23 cellular contexts compared by ENCODE assay signal in the genomic region with DNA sequence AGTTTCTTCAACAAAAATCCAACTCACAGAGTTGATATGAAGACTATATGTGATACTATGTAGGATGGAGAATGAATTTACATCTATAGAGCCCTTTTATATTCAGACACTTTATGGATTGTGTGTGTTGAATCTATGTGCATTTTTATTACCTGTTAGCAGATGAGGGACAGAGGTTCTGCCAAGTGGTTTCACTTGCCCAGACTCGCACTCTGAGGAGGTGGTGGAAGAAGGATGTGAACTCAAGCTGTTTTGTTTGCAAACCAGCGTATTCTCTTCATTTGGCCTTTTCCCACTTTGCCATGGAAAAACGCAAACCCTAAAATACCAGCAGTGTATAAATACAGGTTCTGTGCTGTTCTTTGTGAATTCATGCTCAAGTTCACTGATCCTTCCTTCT.
"Had no signal": no experiment of that assay in that cellular context is flagged by ENCODE, and none has a peak within 500 bp of the region (broad histone marks: within the 10 kb centered on the region; RNA-seq: fewer than 3 reads in every experiment).

No MANE protein-coding gene starts in this region.

- H3K27me3 ChIP-seq: SJCRH30 had no signal

- FAIRE-seq: HepG2 had no signal

- H3K4me3 ChIP-seq: SJCRH30 had no signal

- DNase-seq: IMR-90, Karpas-422, KG1, MM.1S, NCI-H1092 treated with DMSO at 0.1 percent for 48 hours, NCI-H1436, NCI-H187, NCI-H2029, NCI-H2081 treated with DMSO at 0.1 percent for 48 hours, NCI-H226, NCI-H446, NCI-H510A, NCI-H524 treated with DMSO at 0.1 percent for 48 hours, NCI-H69, NCI-H774, PC-3, SHP77 treated with DMSO at 0.1 percent for 48 hours, SJCRH30 had no signal

- H3K9me3 ChIP-seq: SJCRH30 had no signal

- H3K36me3 ChIP-seq: SJCRH30 had no signal

- ATAC-seq: HepG2, Panc1, PC-3, Right ventricle myocardium inferior, SK-N-SH treated with all-trans-retinoic acid at 6 μM for 48 hours had no signal

- H3K4me1 ChIP-seq: SJCRH30 had no signal

- H3K27ac ChIP-seq: RWPE1, SJCRH30 had no signal
